ENCODE assay signal across 1 cellular context in genomic region chr3:103112273-103112672, GRCh38.
TF ChIP-seq lines count a peak whose summit lies in the region.

No MANE protein-coding gene starts in this region.

TF ChIP-seq in H1, 55 proteins besides CTCF, POLR2A, EP300 and RAD21 (continued from another document):
- TF ChIP-seq CHD7 (IDR thresholded peaks at IDR 0.05; ENCODE audit: insufficient replicate concordance, low read length) (no peak), SIN3A (conservative IDR thresholded peaks at IDR 0.05 in 1 of 2, IDR thresholded peaks at IDR 0.05 in 1 of 2; ENCODE audit: low read depth in 1 of 2, low read length in 2 of 2) (no peak), SP1 (IDR thresholded peaks at IDR 0.05; ENCODE audit: low read depth, low read length) (no peak)
TF ChIP-seq in H1: peak in this region for 0.
